Comparison of ENCODE assay signal across 7 cellular contexts in genomic region chr19:19463348-19464117, GRCh38. TPM values are rescaled to one million over a fixed set of nuclear protein-coding genes. Genes with fewer than 3 reads are reported as not detected.
DNase-seq lines count a peak whose midpoint lies in the region; ATAC-seq and TF ChIP-seq lines count a peak whose summit lies in the region.

No MANE protein-coding gene starts in this region.

- TF ChIP-seq EP300 in stomach (IDR thresholded peaks at IDR 0.05) = no peak

- peaks cover 35% of the 10 kb centered on the region for H3K36me3 ChIP-seq in HUES48 (ENCODE audit: control insufficient read depth, insufficient read depth, low read length)
- no peaks in the 10 kb centered on the region for H3K36me3 ChIP-seq in body of pancreas (replicated peaks in 1 of 2; ENCODE audit: insufficient read depth in 1 of 2, low read depth in 2 of 2)
- H3K36me3 ChIP-seq in stomach = peaks cover 15 to 36% (median 34%) of the 10 kb centered on the region in 4 donors

- H3K4me3 Mint-ChIP-seq in immature natural killer cell = peak overlapping the region; percentile 73 to 94 (median 86)

- peak overlapping the region; percentile 65 for H3K9ac ChIP-seq in HUES48 (ENCODE audit: low read depth, low read length)

- peak in 3 of 4 donors; percentile 40 to 44 (median 40) for DNase-seq in body of pancreas
- DNase-seq in immature natural killer cell = no peak
- DNase-seq in stomach = no peak
- no peak for DNase-seq in DMS79 (lab: John Stamatoyannopoulos, UW)
- DNase-seq in activated CD4-positive, CD25-positive, alpha-beta regulatory T cell (lab: John Stamatoyannopoulos, UW) = no peak

- intact Hi-C loops in body of pancreas (cut with DNase I) = no loop called here
- intact Hi-C loops in stomach (cut with DNase I; ENCODE audit: low total_unique reads) = no loop called here

- peaks cover 13 to 31% (median 13%) of the 10 kb centered on the region in 3 donors for H3K27me3 Mint-ChIP-seq in immature natural killer cell (ENCODE audit: low read depth in 3 of 3)

- H3K27me3 ChIP-seq in HUES48 (ENCODE audit: control insufficient read depth, insufficient read depth, low read length) (no peaks in the 10 kb centered on the region), body of pancreas (no peaks in the 10 kb centered on the region), stomach (no peaks in the 10 kb centered on the region)

- no peak for TF ChIP-seq POLR2A in body of pancreas (IDR thresholded peaks at IDR 0.05)
- no peak for TF ChIP-seq POLR2A in stomach (IDR thresholded peaks at IDR 0.05)

- ATAC-seq in body of pancreas (peak; percentile 3), GM21717 (IDR thresholded peaks at IDR 0.05; ENCODE audit: unreplicated experiment) (no peak)

- peaks cover 94 to 97% of the 10 kb centered on the region in 2 donors for H3K4me1 Mint-ChIP-seq in immature natural killer cell

- H3K36me3 Mint-ChIP-seq in immature natural killer cell = peaks cover 26 to 32% (median 28%) of the 10 kb centered on the region in 3 donors

- H3K4me3 ChIP-seq in HUES48 (ENCODE audit: low read depth, low read length) (no peak overlapping the region), body of pancreas (no peak overlapping the region), stomach (no peak overlapping the region)

- no peak for TF ChIP-seq CTCF in body of pancreas (IDR thresholded peaks at IDR 0.05)
- TF ChIP-seq CTCF in stomach (IDR thresholded peaks at IDR 0.05) = no peak

- H3K27ac ChIP-seq in HUES48 (ENCODE audit: low read depth, low read length) = peak overlapping the region; percentile 89
- H3K27ac ChIP-seq in body of pancreas = peak overlapping the region; percentile 74 to 87 (median 82)
- H3K27ac ChIP-seq in stomach = peak overlapping the region; percentile 31 to 90 (median 79)

- H3K4me1 ChIP-seq in HUES48 (ENCODE audit: control insufficient read depth, insufficient read depth, low read length) (peaks cover 65% of the 10 kb centered on the region), body of pancreas (peaks cover 73% of the 10 kb centered on the region), stomach (peaks cover 61 to 75% (median 71%) of the 10 kb centered on the region in 4 donors)

- H3K9me3 ChIP-seq in HUES48 (ENCODE audit: control insufficient read depth, insufficient read depth, low read length) = peaks cover 13% of the 10 kb centered on the region
- peaks cover 0 to 11% (median 0%) of the 10 kb centered on the region in 3 donors for H3K9me3 ChIP-seq in body of pancreas
- H3K9me3 ChIP-seq in stomach = peaks cover 4 to 20% (median 12%) of the 10 kb centered on the region in 4 donors

- H3K9me3 Mint-ChIP-seq in immature natural killer cell = peaks cover 5 to 12% (median 10%) of the 10 kb centered on the region in 6 donors

- 58 to 67% methylated on average over 13 to 18 of the region's 19 CpGs for WGBS in body of pancreas, 2 donors
- 57 to 70% (median 64%) methylated on average over 16 to 19 of the region's 19 CpGs for WGBS in stomach, 5 donors

- H3K27ac Mint-ChIP-seq in immature natural killer cell = peak overlapping the region; percentile 96 to 100 (median 100)

RNA-seq across cellular contexts. Expression of gene TSSK6, which starts 51.8 kb away (rescaled TPM):
- 1 to 10 TPM; 2.1 to 2.6 TPM for total RNA-seq in body of pancreas
- under 1 TPM in 2 of 3 donors, not detected in 1; 0.66 to 0.96 TPM for polyA plus RNA-seq in immature natural killer cell
- 10 to 100 TPM in 1 of 5 donors, 1 to 10 TPM in 3, not detected in 1; 2.0 to 31.7 (median 5.6) TPM for total RNA-seq in stomach
- 1 to 10 TPM in 1 of 3 donors, under 1 TPM in 2; 0.93 to 2.0 (median 0.93) TPM for polyA plus RNA-seq in stomach

RNA-seq across cellular contexts. Expression of gene NDUFA13, which starts 52.5 kb away (rescaled TPM):
- 10 to 100 TPM; 32.0 to 38.4 TPM for total RNA-seq in body of pancreas
- polyA plus RNA-seq in immature natural killer cell = 100 to 1,000 TPM; 242 to 566 (median 301) TPM
- 100 to 1,000 TPM in 1 of 5 donors, 10 to 100 TPM in 4; 24.5 to 204 (median 71.4) TPM for total RNA-seq in stomach
- polyA plus RNA-seq in stomach = 100 to 1,000 TPM; 258 to 367 (median 300) TPM

RNA-seq across cellular contexts. Expression of gene GATAD2A, which starts 58.1 kb away (rescaled TPM):
- total RNA-seq in body of pancreas (10 to 100 TPM; 30.0 to 35.8 TPM), stomach (100 to 1,000 TPM in 1 of 5 donors, 10 to 100 TPM in 3, 1 to 10 TPM in 1; 9.3 to 119 (median 27.2) TPM)
- polyA plus RNA-seq in immature natural killer cell (10 to 100 TPM in 2 of 3 donors, 1 to 10 TPM in 1; 8.8 to 48.5 (median 21.0) TPM), stomach (10 to 100 TPM; 10.1 to 21.4 (median 17.9) TPM)

Comparison
In these comparisons a context has a peak if more than half of its experiments do, and no peak if none do; other contexts are left out.
1. DNase-seq: peak in body of pancreas (3 of 4); none in immature natural killer cell (0 of 3), stomach (single experiment), DMS79 (single experiment) and activated CD4-positive, CD25-positive, alpha-beta regulatory T cell (0 of 4).
2. Peak in every context shown above with its lines, with median percentiles within 50 percentile points of each other: H3K27ac ChIP-seq.